Comparison of ENCODE assay signal across 1 cellular context in genomic region chr6:26400626-26401025, GRCh38.
A peak's percentile ranks its signal among the peaks of the same experiment; 100 is the strongest.
TF ChIP-seq lines count a peak whose summit lies in the region.

No MANE protein-coding gene starts in this region.

TF ChIP-seq in K562, 482 proteins besides CTCF, POLR2A, EP300 and RAD21 (continued from another document and continues in another):
- no peak for TF ChIP-seq ZNF407 (IDR thresholded peaks at IDR 0.05; ENCODE audit: low read depth)
- 0 out of 2 replicates have a peak, but pooled peaks have one; percentile 40 for TF ChIP-seq ZNF561 (CRISPR knock-in tag; conservative IDR thresholded peaks at IDR 0.05)
- TF ChIP-seq BCOR (IDR thresholded peaks at IDR 0.05): peak; percentile 8; the same call in 1 of the 2 replicates
- 0 out of 2 replicates have a peak, but pooled peaks have one; percentile 62 for TF ChIP-seq ZFPM2 (CRISPR knock-in tag; IDR thresholded peaks at IDR 0.05)
- no peak for TF ChIP-seq ZNF212 (CRISPR knock-in tag; IDR thresholded peaks at IDR 0.05)
- peak; percentile 68 for TF ChIP-seq SMAD4 (CRISPR knock-in tag; conservative IDR thresholded peaks at IDR 0.05)
- TF ChIP-seq ZNF518B (CRISPR knock-in tag; IDR thresholded peaks at IDR 0.05): no peak
- TF ChIP-seq E2F3 (CRISPR knock-in tag; IDR thresholded peaks at IDR 0.05): no peak
- no peak for TF ChIP-seq BCLAF1 (IDR thresholded peaks at IDR 0.05; ENCODE audit: borderline replicate concordance in 1 of 2, control insufficient read depth in 1 of 2, low read depth in 2 of 2, low read length in 1 of 2)
- TF ChIP-seq HMGN3 (IDR thresholded peaks at IDR 0.05; ENCODE audit: borderline replicate concordance, extremely low read depth, insufficient read length, low read depth, low read length): no peak
- TF ChIP-seq FOXP4 (CRISPR knock-in tag; IDR thresholded peaks at IDR 0.05; ENCODE audit: borderline replicate concordance): no peak
- TF ChIP-seq MYC (IDR thresholded peaks at IDR 0.05; ENCODE audit: low read depth, low read length): peak; percentile 59; the same call in 1 of the 2 replicates
- TF ChIP-seq MYC (CRISPR knock-in tag; IDR thresholded peaks at IDR 0.05; ENCODE audit: borderline replicate concordance, low read depth): 0 out of 2 replicates have a peak, but pooled peaks have one; percentile 27
- TF ChIP-seq ZNF311 (CRISPR knock-in tag; IDR thresholded peaks at IDR 0.05): 0 out of 2 replicates have a peak, but pooled peaks have one; percentile 62
- TF ChIP-seq ZNF76 (CRISPR knock-in tag; IDR thresholded peaks at IDR 0.05; ENCODE audit: borderline replicate concordance): 0 out of 2 replicates have a peak, but pooled peaks have one; percentile 37
- peak; percentile 52; the same call in 1 of the 2 replicates for TF ChIP-seq MAX (CRISPR knock-in tag; IDR thresholded peaks at IDR 0.05)
- TF ChIP-seq SPI1 (IDR thresholded peaks at IDR 0.05; ENCODE audit: borderline replicate concordance, low read depth, low read length): peak; percentile 59; the same call in 1 of the 2 replicates
- no peak for TF ChIP-seq MAZ (CRISPR knock-in tag; conservative IDR thresholded peaks at IDR 0.05 in 1 of 2, IDR thresholded peaks at IDR 0.05 in 1 of 2)
- peak; percentile 47; the same call in 1 of the 2 replicates for TF ChIP-seq ZNF764 (CRISPR knock-in tag; IDR thresholded peaks at IDR 0.05; ENCODE audit: low read depth)
- peak; percentile 59; the same call in 1 of the 2 replicates for TF ChIP-seq ZNF592 (IDR thresholded peaks at IDR 0.05)
- peak; percentile 39; the same call in 1 of the 2 replicates for TF ChIP-seq ZBTB9 (CRISPR knock-in tag; IDR thresholded peaks at IDR 0.05)
- TF ChIP-seq NR4A1 (CRISPR knock-in tag; IDR thresholded peaks at IDR 0.05): peak; percentile 63; the same call in 1 of the 2 replicates
- TF ChIP-seq NR4A1 (tag; IDR thresholded peaks at IDR 0.05): 0 out of 2 replicates have a peak, but pooled peaks have one; percentile 36
- peak; percentile 55; the same call in 1 of the 2 replicates for TF ChIP-seq SMARCA5 (IDR thresholded peaks at IDR 0.05)
- TF ChIP-seq JUND (IDR thresholded peaks at IDR 0.05; ENCODE audit: borderline replicate concordance, low read depth, low read length): 0 out of 2 replicates have a peak, but pooled peaks have one; percentile 12
- TF ChIP-seq JUND (tag; IDR thresholded peaks at IDR 0.05; ENCODE audit: borderline replicate concordance, low read depth, low read length): no peak; the same call in 2 of the 3 replicates
- no peak for TF ChIP-seq KLF13 (tag; IDR thresholded peaks at IDR 0.05; ENCODE audit: borderline replicate concordance, low read depth)
- no peak for TF ChIP-seq E2F5 (CRISPR knock-in tag; IDR thresholded peaks at IDR 0.05)
